ENCODE assay signal across 1 cellular context in genomic region chr4:113040793-113041192, GRCh38.
TF ChIP-seq lines count a peak whose summit lies in the region.

No MANE protein-coding gene starts in this region.

TF ChIP-seq in HepG2, 621 proteins besides CTCF, POLR2A, EP300 and RAD21 (continued from another document):
- TF ChIP-seq ZNF598 (CRISPR knock-in tag; IDR thresholded peaks at IDR 0.05; ENCODE audit: borderline replicate concordance), result no peak
- TF ChIP-seq ZMAT5 (CRISPR knock-in tag; IDR thresholded peaks at IDR 0.05; ENCODE audit: borderline replicate concordance, low read depth), result no peak
- TF ChIP-seq KLF15 (CRISPR knock-in tag; IDR thresholded peaks at IDR 0.05; ENCODE audit: borderline replicate concordance), result no peak
TF ChIP-seq in HepG2: peak in this region for 0.
